ENCODE assay signal across 1 cellular context in the genomic region with DNA sequence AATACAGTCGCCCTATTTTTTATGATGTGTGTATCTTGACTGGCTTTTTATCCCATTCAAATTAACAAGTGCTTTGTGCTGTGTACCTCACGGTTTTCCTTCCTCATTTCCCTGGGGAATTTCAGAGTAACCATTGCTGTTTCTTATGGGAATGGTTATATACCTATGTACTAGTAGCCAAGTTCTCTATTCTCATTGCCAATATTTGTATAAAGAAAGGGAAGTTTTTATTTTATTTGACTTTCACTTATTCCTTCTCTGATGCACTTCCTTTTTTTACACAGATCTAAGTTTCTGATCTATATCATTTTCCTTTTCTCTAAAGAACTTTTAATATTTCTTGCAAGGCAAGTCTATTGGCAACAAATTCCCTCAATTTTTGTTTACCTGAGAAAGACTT.
TF ChIP-seq lines count a peak whose summit lies in the region.

No MANE protein-coding gene starts in this region.

TF ChIP-seq in WTC11, 78 proteins besides CTCF, POLR2A, EP300 and RAD21 (continued from another document):
- TF ChIP-seq, protein P1, sequence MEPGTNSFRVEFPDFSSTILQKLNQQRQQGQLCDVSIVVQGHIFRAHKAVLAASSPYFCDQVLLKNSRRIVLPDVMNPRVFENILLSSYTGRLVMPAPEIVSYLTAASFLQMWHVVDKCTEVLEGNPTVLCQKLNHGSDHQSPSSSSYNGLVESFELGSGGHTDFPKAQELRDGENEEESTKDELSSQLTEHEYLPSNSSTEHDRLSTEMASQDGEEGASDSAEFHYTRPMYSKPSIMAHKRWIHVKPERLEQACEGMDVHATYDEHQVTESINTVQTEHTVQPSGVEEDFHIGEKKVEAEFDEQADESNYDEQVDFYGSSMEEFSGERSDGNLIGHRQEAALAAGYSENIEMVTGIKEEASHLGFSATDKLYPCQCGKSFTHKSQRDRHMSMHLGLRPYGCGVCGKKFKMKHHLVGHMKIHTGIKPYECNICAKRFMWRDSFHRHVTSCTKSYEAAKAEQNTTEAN (CRISPR knock-in tag; IDR thresholded peaks at IDR 0.05), result no peak
- TF ChIP-seq, protein P2, sequence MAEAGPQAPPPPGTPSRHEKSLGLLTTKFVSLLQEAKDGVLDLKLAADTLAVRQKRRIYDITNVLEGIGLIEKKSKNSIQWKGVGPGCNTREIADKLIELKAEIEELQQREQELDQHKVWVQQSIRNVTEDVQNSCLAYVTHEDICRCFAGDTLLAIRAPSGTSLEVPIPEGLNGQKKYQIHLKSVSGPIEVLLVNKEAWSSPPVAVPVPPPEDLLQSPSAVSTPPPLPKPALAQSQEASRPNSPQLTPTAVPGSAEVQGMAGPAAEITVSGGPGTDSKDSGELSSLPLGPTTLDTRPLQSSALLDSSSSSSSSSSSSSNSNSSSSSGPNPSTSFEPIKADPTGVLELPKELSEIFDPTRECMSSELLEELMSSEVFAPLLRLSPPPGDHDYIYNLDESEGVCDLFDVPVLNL (CRISPR knock-in tag; IDR thresholded peaks at IDR 0.05; ENCODE audit: borderline replicate concordance, low read depth), result no peak
- TF ChIP-seq, protein P3, sequence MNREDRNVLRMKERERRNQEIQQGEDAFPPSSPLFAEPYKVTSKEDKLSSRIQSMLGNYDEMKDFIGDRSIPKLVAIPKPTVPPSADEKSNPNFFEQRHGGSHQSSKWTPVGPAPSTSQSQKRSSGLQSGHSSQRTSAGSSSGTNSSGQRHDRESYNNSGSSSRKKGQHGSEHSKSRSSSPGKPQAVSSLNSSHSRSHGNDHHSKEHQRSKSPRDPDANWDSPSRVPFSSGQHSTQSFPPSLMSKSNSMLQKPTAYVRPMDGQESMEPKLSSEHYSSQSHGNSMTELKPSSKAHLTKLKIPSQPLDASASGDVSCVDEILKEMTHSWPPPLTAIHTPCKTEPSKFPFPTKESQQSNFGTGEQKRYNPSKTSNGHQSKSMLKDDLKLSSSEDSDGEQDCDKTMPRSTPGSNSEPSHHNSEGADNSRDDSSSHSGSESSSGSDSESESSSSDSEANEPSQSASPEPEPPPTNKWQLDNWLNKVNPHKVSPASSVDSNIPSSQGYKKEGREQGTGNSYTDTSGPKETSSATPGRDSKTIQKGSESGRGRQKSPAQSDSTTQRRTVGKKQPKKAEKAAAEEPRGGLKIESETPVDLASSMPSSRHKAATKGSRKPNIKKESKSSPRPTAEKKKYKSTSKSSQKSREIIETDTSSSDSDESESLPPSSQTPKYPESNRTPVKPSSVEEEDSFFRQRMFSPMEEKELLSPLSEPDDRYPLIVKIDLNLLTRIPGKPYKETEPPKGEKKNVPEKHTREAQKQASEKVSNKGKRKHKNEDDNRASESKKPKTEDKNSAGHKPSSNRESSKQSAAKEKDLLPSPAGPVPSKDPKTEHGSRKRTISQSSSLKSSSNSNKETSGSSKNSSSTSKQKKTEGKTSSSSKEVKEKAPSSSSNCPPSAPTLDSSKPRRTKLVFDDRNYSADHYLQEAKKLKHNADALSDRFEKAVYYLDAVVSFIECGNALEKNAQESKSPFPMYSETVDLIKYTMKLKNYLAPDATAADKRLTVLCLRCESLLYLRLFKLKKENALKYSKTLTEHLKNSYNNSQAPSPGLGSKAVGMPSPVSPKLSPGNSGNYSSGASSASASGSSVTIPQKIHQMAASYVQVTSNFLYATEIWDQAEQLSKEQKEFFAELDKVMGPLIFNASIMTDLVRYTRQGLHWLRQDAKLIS (CRISPR knock-in tag; IDR thresholded peaks at IDR 0.05; ENCODE audit: borderline replicate concordance), result no peak
- TF ChIP-seq TCF7 (CRISPR knock-in tag; IDR thresholded peaks at IDR 0.05; ENCODE audit: low read depth) (no peak), SP1 (CRISPR knock-in tag; conservative IDR thresholded peaks at IDR 0.05) (no peak), OVOL2 (CRISPR knock-in tag; IDR thresholded peaks at IDR 0.05; ENCODE audit: borderline replicate concordance) (no peak), TP53 (CRISPR knock-in tag; IDR thresholded peaks at IDR 0.05) (no peak), PRRX2 (CRISPR knock-in tag; IDR thresholded peaks at IDR 0.05) (no peak), CREB1 (CRISPR knock-in tag; IDR thresholded peaks at IDR 0.05) (no peak), NR2C2 (CRISPR knock-in tag; IDR thresholded peaks at IDR 0.05) (no peak)
- TF ChIP-seq, protein P4, sequence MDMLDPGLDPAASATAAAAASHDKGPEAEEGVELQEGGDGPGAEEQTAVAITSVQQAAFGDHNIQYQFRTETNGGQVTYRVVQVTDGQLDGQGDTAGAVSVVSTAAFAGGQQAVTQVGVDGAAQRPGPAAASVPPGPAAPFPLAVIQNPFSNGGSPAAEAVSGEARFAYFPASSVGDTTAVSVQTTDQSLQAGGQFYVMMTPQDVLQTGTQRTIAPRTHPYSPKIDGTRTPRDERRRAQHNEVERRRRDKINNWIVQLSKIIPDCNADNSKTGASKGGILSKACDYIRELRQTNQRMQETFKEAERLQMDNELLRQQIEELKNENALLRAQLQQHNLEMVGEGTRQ (CRISPR knock-in tag; IDR thresholded peaks at IDR 0.05), result no peak
- TF ChIP-seq, protein P5, sequence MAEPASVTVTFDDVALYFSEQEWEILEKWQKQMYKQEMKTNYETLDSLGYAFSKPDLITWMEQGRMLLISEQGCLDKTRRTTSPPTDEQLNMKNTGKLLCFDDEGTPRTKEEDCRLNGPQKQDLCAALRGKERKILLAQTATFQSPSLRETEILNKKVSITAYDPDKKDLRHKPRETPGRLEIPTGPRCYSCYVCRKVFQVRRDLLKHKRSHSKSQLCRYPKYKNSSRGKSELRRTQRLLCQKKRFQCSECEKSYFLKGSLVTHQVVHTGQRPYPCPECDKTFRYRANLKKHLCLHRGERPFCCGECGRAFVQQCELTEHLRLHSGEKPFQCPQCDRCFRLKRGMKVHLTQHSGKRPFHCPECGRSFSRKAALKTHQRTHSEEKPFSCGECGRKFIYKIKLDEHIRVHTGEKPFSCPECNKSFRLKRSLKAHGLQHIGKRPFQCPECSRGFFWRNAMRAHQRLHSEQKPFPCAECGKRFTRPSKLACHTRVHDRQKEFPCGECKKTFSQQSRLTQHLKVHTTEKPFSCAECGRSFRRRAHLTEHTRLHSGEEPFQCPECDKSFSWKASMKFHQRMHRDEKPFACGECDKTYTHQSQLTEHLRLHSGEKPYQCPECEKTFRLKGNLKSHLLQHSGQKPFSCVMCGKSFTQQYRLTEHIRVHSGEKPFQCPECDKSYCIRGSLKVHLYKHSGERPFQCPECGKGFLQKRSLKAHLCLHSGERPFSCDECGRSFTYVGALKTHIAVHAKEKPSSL (CRISPR knock-in tag; conservative IDR thresholded peaks at IDR 0.05), result no peak
- TF ChIP-seq, protein P6, sequence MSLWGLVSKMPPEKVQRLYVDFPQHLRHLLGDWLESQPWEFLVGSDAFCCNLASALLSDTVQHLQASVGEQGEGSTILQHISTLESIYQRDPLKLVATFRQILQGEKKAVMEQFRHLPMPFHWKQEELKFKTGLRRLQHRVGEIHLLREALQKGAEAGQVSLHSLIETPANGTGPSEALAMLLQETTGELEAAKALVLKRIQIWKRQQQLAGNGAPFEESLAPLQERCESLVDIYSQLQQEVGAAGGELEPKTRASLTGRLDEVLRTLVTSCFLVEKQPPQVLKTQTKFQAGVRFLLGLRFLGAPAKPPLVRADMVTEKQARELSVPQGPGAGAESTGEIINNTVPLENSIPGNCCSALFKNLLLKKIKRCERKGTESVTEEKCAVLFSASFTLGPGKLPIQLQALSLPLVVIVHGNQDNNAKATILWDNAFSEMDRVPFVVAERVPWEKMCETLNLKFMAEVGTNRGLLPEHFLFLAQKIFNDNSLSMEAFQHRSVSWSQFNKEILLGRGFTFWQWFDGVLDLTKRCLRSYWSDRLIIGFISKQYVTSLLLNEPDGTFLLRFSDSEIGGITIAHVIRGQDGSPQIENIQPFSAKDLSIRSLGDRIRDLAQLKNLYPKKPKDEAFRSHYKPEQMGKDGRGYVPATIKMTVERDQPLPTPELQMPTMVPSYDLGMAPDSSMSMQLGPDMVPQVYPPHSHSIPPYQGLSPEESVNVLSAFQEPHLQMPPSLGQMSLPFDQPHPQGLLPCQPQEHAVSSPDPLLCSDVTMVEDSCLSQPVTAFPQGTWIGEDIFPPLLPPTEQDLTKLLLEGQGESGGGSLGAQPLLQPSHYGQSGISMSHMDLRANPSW (CRISPR knock-in tag; conservative IDR thresholded peaks at IDR 0.05; ENCODE audit: low read depth), result no peak
- TF ChIP-seq, protein P7, sequence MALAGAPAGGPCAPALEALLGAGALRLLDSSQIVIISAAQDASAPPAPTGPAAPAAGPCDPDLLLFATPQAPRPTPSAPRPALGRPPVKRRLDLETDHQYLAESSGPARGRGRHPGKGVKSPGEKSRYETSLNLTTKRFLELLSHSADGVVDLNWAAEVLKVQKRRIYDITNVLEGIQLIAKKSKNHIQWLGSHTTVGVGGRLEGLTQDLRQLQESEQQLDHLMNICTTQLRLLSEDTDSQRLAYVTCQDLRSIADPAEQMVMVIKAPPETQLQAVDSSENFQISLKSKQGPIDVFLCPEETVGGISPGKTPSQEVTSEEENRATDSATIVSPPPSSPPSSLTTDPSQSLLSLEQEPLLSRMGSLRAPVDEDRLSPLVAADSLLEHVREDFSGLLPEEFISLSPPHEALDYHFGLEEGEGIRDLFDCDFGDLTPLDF (CRISPR knock-in tag; IDR thresholded peaks at IDR 0.05), result no peak
TF ChIP-seq in WTC11: peak in this region for 0.
